Comparison of ENCODE assay signal across 8 cellular contexts in the genomic region with DNA sequence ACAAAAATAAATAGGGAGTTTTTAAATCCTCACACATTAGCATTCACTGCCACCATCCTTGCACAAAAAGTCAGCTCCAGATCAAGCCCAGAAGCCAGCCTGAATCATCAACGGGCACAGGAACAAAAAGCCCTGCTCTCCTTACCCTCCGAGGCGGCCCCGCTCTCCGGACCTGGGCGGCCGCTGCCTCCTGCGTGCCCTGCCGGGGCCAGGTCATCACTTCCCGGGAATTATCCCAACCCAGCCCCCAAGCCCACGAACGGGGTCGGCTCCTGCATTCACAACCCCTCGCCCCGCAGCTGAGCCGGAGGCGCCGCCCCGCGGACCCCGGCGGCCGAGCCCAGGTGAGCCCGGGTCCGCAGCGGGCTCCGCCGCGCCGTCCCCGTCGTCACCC. TPM values are rescaled to one million over a fixed set of nuclear protein-coding genes. Genes with fewer than 3 reads are reported as not detected.
DNase-seq lines count a peak whose midpoint lies in the region; ATAC-seq, FAIRE-seq and TF ChIP-seq lines count a peak whose summit lies in the region.

No MANE protein-coding gene starts in this region.

- H3K4me3 Mint-ChIP-seq in astrocyte (ENCODE audit: unreplicated experiment): peak overlapping the region; percentile 89

- DNase-seq in AG04450 (ENCODE audit: low read depth, low spot score): no peak
- DNase-seq in HCT116 (ENCODE audit: low read depth, low spot score): no peak
- DNase-seq in astrocyte (ENCODE audit: low read depth): no peak
- DNase-seq in HepG2 (ENCODE audit: low spot score): no peak
- DNase-seq in tibial artery: no peak
- no peak for DNase-seq in HuH-7 (ENCODE audit: low spot score)
- no peak for DNase-seq in H4 (ENCODE audit: low spot score)
- no peak for DNase-seq in HUDEP-2 (lab: John Stamatoyannopoulos, UW; ENCODE audit: unreplicated experiment in 76 of 76)

- peak overlapping the region; percentile 99 for H3K9ac ChIP-seq in HCT116 (ENCODE audit: low read length)
- H3K9ac ChIP-seq in astrocyte (ENCODE audit: low read length): peak overlapping the region; percentile 96
- peak overlapping the region; percentile 98 for H3K9ac ChIP-seq in HepG2 (ENCODE audit: insufficient read depth, low read depth, low read length)

- H3K27me3 Mint-ChIP-seq in astrocyte (ENCODE audit: low read depth, unreplicated experiment): no peaks in the 10 kb centered on the region

- peaks cover 33% of the 10 kb centered on the region for H3K4me1 Mint-ChIP-seq in astrocyte (ENCODE audit: low read depth, unreplicated experiment)

- peaks cover 7 to 30% of the 10 kb centered on the region in 2 experiments; a peak in 3 of 4 replicates for H3K36me3 ChIP-seq in HCT116 (ENCODE audit: control insufficient read depth in 1 of 2, insufficient read depth in 2 of 2, low read length in 2 of 2)
- H3K36me3 ChIP-seq in astrocyte (ENCODE audit: insufficient read depth, low read length): peaks cover 24% of the 10 kb centered on the region
- peaks cover 9 to 26% of the 10 kb centered on the region in 2 experiments for H3K36me3 ChIP-seq in HepG2 (replicated peaks in 1 of 2; ENCODE audit: control insufficient read depth in 1 of 2, insufficient read depth in 2 of 2, low read length in 2 of 2)
- peaks cover 25 to 43% (median 38%) of the 10 kb centered on the region in 3 donors for H3K36me3 ChIP-seq in tibial artery

- H3K4me3 ChIP-seq in AG04450 (ENCODE audit: low read depth, low read length): peak overlapping the region; percentile 94
- H3K4me3 ChIP-seq in HCT116 (replicated peaks in 1 of 2; ENCODE audit: low read depth in 1 of 2, low read length in 2 of 2): peak overlapping the region; percentile 90 to 96
- peak overlapping the region; percentile 91 for H3K4me3 ChIP-seq in astrocyte (ENCODE audit: insufficient read depth, low read depth, low read length)
- H3K4me3 ChIP-seq in HepG2 (replicated peaks in 1 of 3; ENCODE audit: insufficient read depth in 1 of 3, low read depth in 2 of 3, low read length in 3 of 3): peak overlapping the region; percentile 91 to 98 (median 92)
- H3K4me3 ChIP-seq in tibial artery: peak overlapping the region; percentile 90 to 92

- peak overlapping the region; percentile 85 for H3K27ac Mint-ChIP-seq in astrocyte (ENCODE audit: unreplicated experiment)

- no peaks in the 10 kb centered on the region; the same call in 1 of the 2 replicates for H3K9me3 ChIP-seq in AG04450 (ENCODE audit: control insufficient read depth, insufficient read depth, low read length)
- H3K9me3 ChIP-seq in HCT116 (ENCODE audit: control insufficient read depth in 1 of 2, insufficient read depth in 1 of 2, low read depth in 1 of 2, low read length in 2 of 2): no peaks in the 10 kb centered on the region
- no peaks in the 10 kb centered on the region for H3K9me3 ChIP-seq in astrocyte (ENCODE audit: insufficient read depth, low read depth, low read length)
- no peaks in the 10 kb centered on the region for H3K9me3 ChIP-seq in HepG2 (ENCODE audit: low read length)
- no peaks in the 10 kb centered on the region for H3K9me3 ChIP-seq in tibial artery

- peaks cover 50 to 83% of the 10 kb centered on the region in 2 experiments for H3K4me1 ChIP-seq in HCT116 (ENCODE audit: control insufficient read depth in 1 of 2, insufficient read depth in 2 of 2, low read length in 2 of 2)
- peaks cover 31% of the 10 kb centered on the region for H3K4me1 ChIP-seq in astrocyte (ENCODE audit: insufficient read depth, low read length)
- H3K4me1 ChIP-seq in HepG2 (ENCODE audit: insufficient read depth, low read length): peaks cover 79% of the 10 kb centered on the region
- H3K4me1 ChIP-seq in tibial artery: peaks cover 0 to 39% (median 28%) of the 10 kb centered on the region in 4 donors

- WGBS in HepG2 (ENCODE audit: low lambda C conversion rate): 3% methylated on average over 8 of the region's 32 CpGs

- no peaks in the 10 kb centered on the region for H3K27me3 ChIP-seq in AG04450 (ENCODE audit: control insufficient read depth, insufficient read depth, low read length)
- no peaks in the 10 kb centered on the region for H3K27me3 ChIP-seq in HCT116 (ENCODE audit: insufficient read depth, low read length)
- no peaks in the 10 kb centered on the region for H3K27me3 ChIP-seq in astrocyte (ENCODE audit: insufficient read depth, low read length)
- H3K27me3 ChIP-seq in HepG2 (ENCODE audit: control insufficient read depth in 1 of 2, insufficient read depth in 2 of 2, low read length in 2 of 2): no peaks in the 10 kb centered on the region; a peak in 1 of 5 replicates
- no peaks in the 10 kb centered on the region for H3K27me3 ChIP-seq in tibial artery

- TF ChIP-seq CTCF in AG04450 (IDR thresholded peaks at IDR 0.05; ENCODE audit: low read depth, low read length) (no peak), HCT116 (IDR thresholded peaks at IDR 0.05 in 2 of 3, conservative IDR thresholded peaks at IDR 0.05 in 1 of 3; ENCODE audit: borderline replicate concordance in 1 of 3, insufficient read depth in 1 of 3, low read depth in 2 of 3, low read length in 2 of 3) (no peak), astrocyte (IDR thresholded peaks at IDR 0.05; ENCODE audit: insufficient read depth, low read depth, low read length) (no peak), HepG2 (CRISPR knock-in tag; IDR thresholded peaks at IDR 0.05) (no peak), tibial artery (IDR thresholded peaks at IDR 0.05) (no peak)

- peak overlapping the region; percentile 95 for H3K4me2 ChIP-seq in HCT116 (ENCODE audit: low read length)
- peak overlapping the region; percentile 96 for H3K4me2 ChIP-seq in astrocyte (ENCODE audit: low read length)
- H3K4me2 ChIP-seq in HepG2 (ENCODE audit: low read depth, low read length): peak overlapping the region; percentile 96

- peaks cover 38% of the 10 kb centered on the region; the same call in 1 of the 2 replicates for H4K20me1 ChIP-seq in HCT116 (ENCODE audit: insufficient read depth)
- H4K20me1 ChIP-seq in astrocyte (ENCODE audit: insufficient read depth, low read length): peaks cover 39% of the 10 kb centered on the region
- peaks cover 35% of the 10 kb centered on the region for H4K20me1 ChIP-seq in HepG2 (ENCODE audit: insufficient read depth, low read length)

- no peak for ATAC-seq in HCT116
- ATAC-seq in HepG2: no peak

- BruUV-seq in HCT116 (replicated peaks; lab: Mats Ljungman, UMichigan): no TSS peak
- BruUV-seq in HepG2 (replicated peaks; lab: Mats Ljungman, UMichigan): no TSS peak

- POLR2A ChIA-PET in AG04450 (lab: Yijun Ruan, JAX): interaction anchor here (0.6 to 2.8 kb wide), 10 partner anchors 8 to 1882 kb away, joined by 3 to 27 read pairs (median 5); partner anchors contain the start of genes ASF1B and GIPC1
- POLR2A ChIA-PET in HCT116 (lab: Charles Lee): interaction anchor here (0.7 to 4.7 kb wide), 9 partner anchors 8 to 180 kb away, joined by 3 to 112 read pairs (median 7); partner anchors contain the start of genes GIPC1 and NDUFB7
- POLR2A ChIA-PET in HepG2 (lab: Yijun Ruan, JAX): interaction anchor here (1.1 to 5.8 kb wide), 12 partner anchors 8 to 172 kb away, joined by 3 to 123 read pairs (median 14); partner anchors contain the start of genes GIPC1, NDUFB7, PKN1 and TECR

- H3K36me3 Mint-ChIP-seq in astrocyte (ENCODE audit: low read depth, unreplicated experiment): peaks cover 23% of the 10 kb centered on the region

- H3K79me2 ChIP-seq in HCT116 (ENCODE audit: insufficient read depth, low read length) (peaks cover 44% of the 10 kb centered on the region), astrocyte (ENCODE audit: insufficient read depth, low read length) (peaks cover 42% of the 10 kb centered on the region), HepG2 (ENCODE audit: insufficient read depth, low read length) (peaks cover 39% of the 10 kb centered on the region)

- in situ Hi-C loops in HepG2 (cut with HindIII; ENCODE audit: extremely low pct_ligation_motif_present, low pct_unique_long_range_greater_than_20kb): no loop called here

- TF ChIP-seq POLR2A in HCT116 (IDR thresholded peaks at IDR 0.05; ENCODE audit: borderline replicate concordance, extremely low read depth, insufficient read depth, insufficient read length) (no peak), HepG2 (IDR thresholded peaks at IDR 0.05; ENCODE audit: insufficient read depth in 1 of 2, low read depth in 2 of 2, low read length in 2 of 2) (no peak)

- TF ChIP-seq RAD21 in HCT116 (IDR thresholded peaks at IDR 0.05; ENCODE audit: low read depth) (no peak), HepG2 (CRISPR knock-in tag; IDR thresholded peaks at IDR 0.05) (no peak)

- H3K27ac ChIP-seq in AG04450 (ENCODE audit: low read depth, low read length) (no peak overlapping the region), HCT116 (ENCODE audit: low read depth, low read length) (peak overlapping the region; percentile 97), astrocyte (ENCODE audit: low read depth, low read length) (peak overlapping the region; percentile 89), HepG2 (ENCODE audit: extremely low read length, insufficient read depth, low read length) (peak overlapping the region; percentile 91), tibial artery (peak overlapping the region; percentile 98 to 99)

- H3K9me3 Mint-ChIP-seq in astrocyte (ENCODE audit: unreplicated experiment): peaks cover 1% of the 10 kb centered on the region

- H3K9me2 ChIP-seq in HCT116 (ENCODE audit: insufficient read depth): no peaks in the 10 kb centered on the region

- no peak for FAIRE-seq in astrocyte (lab: Jason Lieb, UNC)
- FAIRE-seq in HepG2 (lab: Jason Lieb, UNC): no peak

- CTCF ChIA-PET in AG04450 (lab: Charles Lee) (interaction anchor here (1.0 to 1.3 kb wide), 3 partner anchors 12 to 381 kb away, joined by 3 to 4 read pairs (median 3); partner anchors contain the start of gene ASF1B), HCT116 (lab: Charles Lee) (interaction anchor here (1.9 kb wide), 1 partner anchor 39 kb away, joined by 4 read pairs; no protein-coding TSS in a partner anchor), HepG2 (lab: Yijun Ruan, JAX; ENCODE audit: low intra/inter-chr PET ratio, low total read pairs) (no interaction called here)

- RAD21 ChIA-PET in HCT116 (lab: Charles Lee; ENCODE audit: low non-redundant PET in 1 of 2, low total read pairs in 2 of 2, uncharacterized antibody in 2 of 2, unreplicated experiment in 2 of 2): interaction anchor here in 1 of 2 experiments (1.7 kb wide), 1 partner anchor 54 kb away, joined by 4 read pairs; the partner anchor contains the start of gene NDUFB7

- H2AFZ ChIP-seq in HCT116 (ENCODE audit: low read depth, low read length, poor library complexity, severe bottlenecking): no peak overlapping the region
- no peak overlapping the region for H2AFZ ChIP-seq in astrocyte (ENCODE audit: low read depth, low read length)
- no peak overlapping the region for H2AFZ ChIP-seq in HepG2 (ENCODE audit: low read length)

- intact Hi-C loops in HCT116 (cut with micrococcal nuclease) (no loop called here), HepG2 (cut with micrococcal nuclease; ENCODE audit: unreplicated experiment) (no loop called here), tibial artery (cut with DNase I; ENCODE audit: low total_unique reads) (no loop called here)

- no peak for TF ChIP-seq EP300 in HepG2 (IDR thresholded peaks at IDR 0.05; ENCODE audit: low read depth in 2 of 2, low read length in 2 of 2)
- no peak for TF ChIP-seq EP300 in HepG2 (CRISPR knock-in tag; IDR thresholded peaks at IDR 0.05; ENCODE audit: borderline replicate concordance)

RNA-seq across cellular contexts. Expression of gene DNAJB1, which starts 0.8 kb away (rescaled TPM):
- polyA plus RNA-seq in AG04450 (2011; rRNA removed): 80.6 and 88.3 TPM in 2 replicates
- polyA minus RNA-seq in AG04450 (2011; rRNA and poly(A)+ RNA removed): 48.1 and 49.1 TPM in 2 replicates
- total RNA-seq in HCT116 (2021; ENCODE audit: unreplicated experiment): 175 TPM
- 129 and 139 TPM in 2 replicates for polyA plus RNA-seq in HCT116 (2012)
- total RNA-seq in astrocyte: 100 and 105 TPM in 2 replicates
- total RNA-seq in HepG2 (2016; rRNA removed; fragmentation: Illumina TruSeq; extraction: Trizol): 87.5 and 101 TPM in 2 replicates
- 43.8 and 48.3 TPM in 2 replicates for total RNA-seq in HepG2 (2016; cell fraction: cytosol; rRNA removed; fragmentation: Illumina TruSeq; extraction: Trizol; ENCODE audit: low read depth)
- 87.7 and 97.3 TPM in 2 replicates for total RNA-seq in HepG2 (2016; cell fraction: insoluble cytoplasmic fraction; rRNA removed; fragmentation: Illumina TruSeq; extraction: Trizol)
- total RNA-seq in HepG2 (2016; cell fraction: membrane; rRNA removed; fragmentation: Illumina TruSeq; extraction: Trizol): 100 and 105 TPM in 2 replicates
- total RNA-seq in HepG2 (2016; cell fraction: nucleus; rRNA removed; fragmentation: Illumina TruSeq; extraction: Trizol): 40.6 and 45.4 TPM in 2 replicates
- polyA plus RNA-seq in HepG2 (2011; rRNA removed): 97.3 and 108 TPM in 2 replicates
- 90.1 and 116 TPM in 2 replicates for polyA plus RNA-seq in HepG2 (2011; cell fraction: cytosol; rRNA removed)
- 41.8 and 55.7 TPM in 2 replicates for polyA plus RNA-seq in HepG2 (2011; cell fraction: nucleus; rRNA removed)
- 45.3 and 99.6 TPM in 2 replicates for polyA plus RNA-seq in HepG2 (2012)
- polyA plus RNA-seq in HepG2 (2016; cell fraction: cytosol; fragmentation: Illumina TruSeq; extraction: Trizol; ENCODE audit: low read depth): 43.8 and 48.0 TPM in 2 replicates
- 139 and 144 TPM in 2 replicates for polyA plus RNA-seq in HepG2 (2016; cell fraction: insoluble cytoplasmic fraction; fragmentation: Illumina TruSeq; extraction: Trizol; ENCODE audit: low read depth)
- polyA plus RNA-seq in HepG2 (2016; cell fraction: membrane; fragmentation: Illumina TruSeq; extraction: Trizol; ENCODE audit: low read depth): 72.7 and 75.0 TPM in 2 replicates
- polyA plus RNA-seq in HepG2 (2016; cell fraction: nucleus; fragmentation: Illumina TruSeq; extraction: Trizol; ENCODE audit: insufficient read depth, low read depth): 76.4 and 83.8 TPM in 2 replicates
- 94.0 and 151 TPM in 2 replicates for polyA minus RNA-seq in HepG2 (2011; rRNA and poly(A)+ RNA removed; ENCODE audit: low replicate concordance)
- 34.2 and 35.4 TPM in 2 replicates for polyA minus RNA-seq in HepG2 (2011; cell fraction: cytosol; rRNA and poly(A)+ RNA removed)
- polyA minus RNA-seq in HepG2 (2011; cell fraction: nucleus; rRNA and poly(A)+ RNA removed): 42.7 and 47.7 TPM in 2 replicates
- 110 and 137 TPM in 2 replicates for total RNA-seq in H4 (2014; rRNA removed; shearing (Covaris generic))

RNA-seq across cellular contexts. Expression of gene TECR, which starts 12.0 kb away (rescaled TPM):
- 59.6 and 70.2 TPM in 2 replicates for polyA plus RNA-seq in AG04450 (2011; rRNA removed)
- 113 and 191 TPM in 2 replicates for polyA minus RNA-seq in AG04450 (2011; rRNA and poly(A)+ RNA removed)
- 232 TPM for total RNA-seq in HCT116 (2021; ENCODE audit: unreplicated experiment)
- polyA plus RNA-seq in HCT116 (2012): 305 and 352 TPM in 2 replicates
- total RNA-seq in astrocyte: 106 and 110 TPM in 2 replicates
- 25.9 and 54.9 TPM in 2 replicates for total RNA-seq in HepG2 (2016; rRNA removed; fragmentation: Illumina TruSeq; extraction: Trizol)
- 25.1 and 26.1 TPM in 2 replicates for total RNA-seq in HepG2 (2016; cell fraction: cytosol; rRNA removed; fragmentation: Illumina TruSeq; extraction: Trizol; ENCODE audit: low read depth)
- total RNA-seq in HepG2 (2016; cell fraction: insoluble cytoplasmic fraction; rRNA removed; fragmentation: Illumina TruSeq; extraction: Trizol): 24.8 and 55.4 TPM in 2 replicates
- total RNA-seq in HepG2 (2016; cell fraction: membrane; rRNA removed; fragmentation: Illumina TruSeq; extraction: Trizol): 23.9 and 26.8 TPM in 2 replicates
- 68.9 and 76.1 TPM in 2 replicates for total RNA-seq in HepG2 (2016; cell fraction: nucleus; rRNA removed; fragmentation: Illumina TruSeq; extraction: Trizol)
- polyA plus RNA-seq in HepG2 (2011; rRNA removed): 121 and 137 TPM in 2 replicates
- 131 and 134 TPM in 2 replicates for polyA plus RNA-seq in HepG2 (2011; cell fraction: cytosol; rRNA removed)
- polyA plus RNA-seq in HepG2 (2011; cell fraction: nucleus; rRNA removed): 178 and 205 TPM in 2 replicates
- 94.0 and 122 TPM in 2 replicates for polyA plus RNA-seq in HepG2 (2012)
- polyA plus RNA-seq in HepG2 (2016; cell fraction: cytosol; fragmentation: Illumina TruSeq; extraction: Trizol; ENCODE audit: low read depth): 70.2 and 77.8 TPM in 2 replicates
- 52.7 and 78.7 TPM in 2 replicates for polyA plus RNA-seq in HepG2 (2016; cell fraction: insoluble cytoplasmic fraction; fragmentation: Illumina TruSeq; extraction: Trizol; ENCODE audit: low read depth)
- polyA plus RNA-seq in HepG2 (2016; cell fraction: membrane; fragmentation: Illumina TruSeq; extraction: Trizol; ENCODE audit: low read depth): 63.3 and 69.9 TPM in 2 replicates
- polyA plus RNA-seq in HepG2 (2016; cell fraction: nucleus; fragmentation: Illumina TruSeq; extraction: Trizol; ENCODE audit: insufficient read depth, low read depth): 231 and 244 TPM in 2 replicates
- polyA minus RNA-seq in HepG2 (2011; rRNA and poly(A)+ RNA removed; ENCODE audit: low replicate concordance): 243 and 582 TPM in 2 replicates
- polyA minus RNA-seq in HepG2 (2011; cell fraction: cytosol; rRNA and poly(A)+ RNA removed): 99.1 and 118 TPM in 2 replicates
- polyA minus RNA-seq in HepG2 (2011; cell fraction: nucleus; rRNA and poly(A)+ RNA removed): 62.2 and 64.2 TPM in 2 replicates
- total RNA-seq in H4 (2014; rRNA removed; shearing (Covaris generic)): 80.7 and 124 TPM in 2 replicates

RNA-seq across cellular contexts. Expression of gene GIPC1, which starts 21.5 kb away (rescaled TPM):
- polyA plus RNA-seq in AG04450 (2011; rRNA removed): 47.4 and 59.8 TPM in 2 replicates
- polyA minus RNA-seq in AG04450 (2011; rRNA and poly(A)+ RNA removed): 27.1 and 30.4 TPM in 2 replicates
- 103 TPM for total RNA-seq in HCT116 (2021; ENCODE audit: unreplicated experiment)
- 112 and 135 TPM in 2 replicates for polyA plus RNA-seq in HCT116 (2012)
- 145 and 169 TPM in 2 replicates for total RNA-seq in astrocyte
- 44.3 and 48.1 TPM in 2 replicates for total RNA-seq in HepG2 (2016; rRNA removed; fragmentation: Illumina TruSeq; extraction: Trizol)
- 24.7 and 30.5 TPM in 2 replicates for total RNA-seq in HepG2 (2016; cell fraction: cytosol; rRNA removed; fragmentation: Illumina TruSeq; extraction: Trizol; ENCODE audit: low read depth)
- 46.7 and 53.0 TPM in 2 replicates for total RNA-seq in HepG2 (2016; cell fraction: insoluble cytoplasmic fraction; rRNA removed; fragmentation: Illumina TruSeq; extraction: Trizol)
- total RNA-seq in HepG2 (2016; cell fraction: membrane; rRNA removed; fragmentation: Illumina TruSeq; extraction: Trizol): 34.5 and 47.8 TPM in 2 replicates
- total RNA-seq in HepG2 (2016; cell fraction: nucleus; rRNA removed; fragmentation: Illumina TruSeq; extraction: Trizol): 19.0 and 25.5 TPM in 2 replicates
- polyA plus RNA-seq in HepG2 (2011; rRNA removed): 27.1 and 32.8 TPM in 2 replicates
- polyA plus RNA-seq in HepG2 (2011; cell fraction: cytosol; rRNA removed): 26.8 and 37.9 TPM in 2 replicates
- polyA plus RNA-seq in HepG2 (2011; cell fraction: nucleus; rRNA removed): 27.4 and 33.0 TPM in 2 replicates
- polyA plus RNA-seq in HepG2 (2012): 13.4 and 20.7 TPM in 2 replicates
- polyA plus RNA-seq in HepG2 (2016; cell fraction: cytosol; fragmentation: Illumina TruSeq; extraction: Trizol; ENCODE audit: low read depth): 24.6 and 33.2 TPM in 2 replicates
- 49.5 and 56.2 TPM in 2 replicates for polyA plus RNA-seq in HepG2 (2016; cell fraction: insoluble cytoplasmic fraction; fragmentation: Illumina TruSeq; extraction: Trizol; ENCODE audit: low read depth)
- 38.6 and 41.5 TPM in 2 replicates for polyA plus RNA-seq in HepG2 (2016; cell fraction: membrane; fragmentation: Illumina TruSeq; extraction: Trizol; ENCODE audit: low read depth)
- 48.3 and 51.4 TPM in 2 replicates for polyA plus RNA-seq in HepG2 (2016; cell fraction: nucleus; fragmentation: Illumina TruSeq; extraction: Trizol; ENCODE audit: insufficient read depth, low read depth)
- 30.0 and 63.8 TPM in 2 replicates for polyA minus RNA-seq in HepG2 (2011; rRNA and poly(A)+ RNA removed; ENCODE audit: low replicate concordance)
- 17.9 and 20.6 TPM in 2 replicates for polyA minus RNA-seq in HepG2 (2011; cell fraction: cytosol; rRNA and poly(A)+ RNA removed)
- 9.7 and 11.3 TPM in 2 replicates for polyA minus RNA-seq in HepG2 (2011; cell fraction: nucleus; rRNA and poly(A)+ RNA removed)
- 36.5 and 62.6 TPM in 2 replicates for total RNA-seq in H4 (2014; rRNA removed; shearing (Covaris generic))

RNA-seq across cellular contexts. Expression of gene PTGER1, which starts 42.3 kb away (rescaled TPM):
- 0.72 and 1.0 TPM in 2 replicates for polyA plus RNA-seq in AG04450 (2011; rRNA removed)
- polyA minus RNA-seq in AG04450 (2011; rRNA and poly(A)+ RNA removed): 0.52 and 0.69 TPM in 2 replicates
- 1.1 TPM for total RNA-seq in HCT116 (2021; ENCODE audit: unreplicated experiment)
- polyA plus RNA-seq in HCT116 (2012): 0.47 and 0.55 TPM in 2 replicates
- total RNA-seq in astrocyte: 0.41 and 0.91 TPM in 2 replicates
- total RNA-seq in HepG2 (2016; rRNA removed; fragmentation: Illumina TruSeq; extraction: Trizol): not detected in 2 replicates
- 0.18 TPM in 1 of 2 replicates, not detected in the other for total RNA-seq in HepG2 (2016; cell fraction: cytosol; rRNA removed; fragmentation: Illumina TruSeq; extraction: Trizol; ENCODE audit: low read depth)
- not detected in 2 replicates for total RNA-seq in HepG2 (2016; cell fraction: insoluble cytoplasmic fraction; rRNA removed; fragmentation: Illumina TruSeq; extraction: Trizol)
- total RNA-seq in HepG2 (2016; cell fraction: membrane; rRNA removed; fragmentation: Illumina TruSeq; extraction: Trizol): 0.14 and 0.15 TPM in 2 replicates
- total RNA-seq in HepG2 (2016; cell fraction: nucleus; rRNA removed; fragmentation: Illumina TruSeq; extraction: Trizol): not detected in 2 replicates
- polyA plus RNA-seq in HepG2 (2011; rRNA removed): 0.13 and 0.24 TPM in 2 replicates
- polyA plus RNA-seq in HepG2 (2011; cell fraction: cytosol; rRNA removed): 0.14 and 0.27 TPM in 2 replicates
- polyA plus RNA-seq in HepG2 (2011; cell fraction: nucleus; rRNA removed): 0.14 and 0.21 TPM in 2 replicates
- polyA plus RNA-seq in HepG2 (2012): not detected in 2 replicates
- polyA plus RNA-seq in HepG2 (2016; cell fraction: cytosol; fragmentation: Illumina TruSeq; extraction: Trizol; ENCODE audit: low read depth): 0.09 TPM in 1 of 2 replicates, not detected in the other
- not detected in 2 replicates for polyA plus RNA-seq in HepG2 (2016; cell fraction: insoluble cytoplasmic fraction; fragmentation: Illumina TruSeq; extraction: Trizol; ENCODE audit: low read depth)
- not detected in 2 replicates for polyA plus RNA-seq in HepG2 (2016; cell fraction: membrane; fragmentation: Illumina TruSeq; extraction: Trizol; ENCODE audit: low read depth)
- polyA plus RNA-seq in HepG2 (2016; cell fraction: nucleus; fragmentation: Illumina TruSeq; extraction: Trizol; ENCODE audit: insufficient read depth, low read depth): 0.44 TPM in 1 of 2 replicates, not detected in the other
- 0.24 TPM in 1 of 2 replicates, not detected in the other for polyA minus RNA-seq in HepG2 (2011; rRNA and poly(A)+ RNA removed; ENCODE audit: low replicate concordance)
- not detected in 2 replicates for polyA minus RNA-seq in HepG2 (2011; cell fraction: cytosol; rRNA and poly(A)+ RNA removed)
- polyA minus RNA-seq in HepG2 (2011; cell fraction: nucleus; rRNA and poly(A)+ RNA removed): not detected in 2 replicates
- total RNA-seq in H4 (2014; rRNA removed; shearing (Covaris generic)): not detected in 2 replicates

RNA-seq across cellular contexts. Expression of gene NDUFB7, which starts 54.4 kb away (rescaled TPM):
- polyA plus RNA-seq in AG04450 (2011; rRNA removed): 97.3 and 164 TPM in 2 replicates
- 14.0 and 16.8 TPM in 2 replicates for polyA minus RNA-seq in AG04450 (2011; rRNA and poly(A)+ RNA removed)
- 167 TPM for total RNA-seq in HCT116 (2021; ENCODE audit: unreplicated experiment)
- 214 and 236 TPM in 2 replicates for polyA plus RNA-seq in HCT116 (2012)
- total RNA-seq in astrocyte: 153 and 161 TPM in 2 replicates
- 198 and 244 TPM in 2 replicates for total RNA-seq in HepG2 (2016; rRNA removed; fragmentation: Illumina TruSeq; extraction: Trizol)
- 82.1 and 95.0 TPM in 2 replicates for total RNA-seq in HepG2 (2016; cell fraction: cytosol; rRNA removed; fragmentation: Illumina TruSeq; extraction: Trizol; ENCODE audit: low read depth)
- 211 and 273 TPM in 2 replicates for total RNA-seq in HepG2 (2016; cell fraction: insoluble cytoplasmic fraction; rRNA removed; fragmentation: Illumina TruSeq; extraction: Trizol)
- 110 and 154 TPM in 2 replicates for total RNA-seq in HepG2 (2016; cell fraction: membrane; rRNA removed; fragmentation: Illumina TruSeq; extraction: Trizol)
- total RNA-seq in HepG2 (2016; cell fraction: nucleus; rRNA removed; fragmentation: Illumina TruSeq; extraction: Trizol): 70.6 and 78.7 TPM in 2 replicates
- polyA plus RNA-seq in HepG2 (2011; rRNA removed): 156 and 192 TPM in 2 replicates
- 190 and 437 TPM in 2 replicates for polyA plus RNA-seq in HepG2 (2011; cell fraction: cytosol; rRNA removed)
- 175 and 191 TPM in 2 replicates for polyA plus RNA-seq in HepG2 (2011; cell fraction: nucleus; rRNA removed)
- polyA plus RNA-seq in HepG2 (2012): 61.7 and 64.5 TPM in 2 replicates
- polyA plus RNA-seq in HepG2 (2016; cell fraction: cytosol; fragmentation: Illumina TruSeq; extraction: Trizol; ENCODE audit: low read depth): 81.2 and 92.7 TPM in 2 replicates
- polyA plus RNA-seq in HepG2 (2016; cell fraction: insoluble cytoplasmic fraction; fragmentation: Illumina TruSeq; extraction: Trizol; ENCODE audit: low read depth): 241 and 259 TPM in 2 replicates
- 104 and 120 TPM in 2 replicates for polyA plus RNA-seq in HepG2 (2016; cell fraction: membrane; fragmentation: Illumina TruSeq; extraction: Trizol; ENCODE audit: low read depth)
- 132 and 145 TPM in 2 replicates for polyA plus RNA-seq in HepG2 (2016; cell fraction: nucleus; fragmentation: Illumina TruSeq; extraction: Trizol; ENCODE audit: insufficient read depth, low read depth)
- polyA minus RNA-seq in HepG2 (2011; rRNA and poly(A)+ RNA removed; ENCODE audit: low replicate concordance): 70.0 and 85.2 TPM in 2 replicates
- polyA minus RNA-seq in HepG2 (2011; cell fraction: cytosol; rRNA and poly(A)+ RNA removed): 35.3 and 38.9 TPM in 2 replicates
- 12.1 and 13.1 TPM in 2 replicates for polyA minus RNA-seq in HepG2 (2011; cell fraction: nucleus; rRNA and poly(A)+ RNA removed)
- total RNA-seq in H4 (2014; rRNA removed; shearing (Covaris generic)): 268 and 303 TPM in 2 replicates
